Comparison of ENCODE assay signal across 1 cellular context in genomic region chr14:53701108-53701875, GRCh38.
A peak's percentile ranks its signal among the peaks of the same experiment; 100 is the strongest.
TF ChIP-seq lines count a peak whose summit lies in the region.

No MANE protein-coding gene starts in this region.

TF ChIP-seq in GM12878, 131 proteins besides CTCF, POLR2A, EP300 and RAD21 (continued from another document and continues in another):
- TF ChIP-seq, protein P1, sequence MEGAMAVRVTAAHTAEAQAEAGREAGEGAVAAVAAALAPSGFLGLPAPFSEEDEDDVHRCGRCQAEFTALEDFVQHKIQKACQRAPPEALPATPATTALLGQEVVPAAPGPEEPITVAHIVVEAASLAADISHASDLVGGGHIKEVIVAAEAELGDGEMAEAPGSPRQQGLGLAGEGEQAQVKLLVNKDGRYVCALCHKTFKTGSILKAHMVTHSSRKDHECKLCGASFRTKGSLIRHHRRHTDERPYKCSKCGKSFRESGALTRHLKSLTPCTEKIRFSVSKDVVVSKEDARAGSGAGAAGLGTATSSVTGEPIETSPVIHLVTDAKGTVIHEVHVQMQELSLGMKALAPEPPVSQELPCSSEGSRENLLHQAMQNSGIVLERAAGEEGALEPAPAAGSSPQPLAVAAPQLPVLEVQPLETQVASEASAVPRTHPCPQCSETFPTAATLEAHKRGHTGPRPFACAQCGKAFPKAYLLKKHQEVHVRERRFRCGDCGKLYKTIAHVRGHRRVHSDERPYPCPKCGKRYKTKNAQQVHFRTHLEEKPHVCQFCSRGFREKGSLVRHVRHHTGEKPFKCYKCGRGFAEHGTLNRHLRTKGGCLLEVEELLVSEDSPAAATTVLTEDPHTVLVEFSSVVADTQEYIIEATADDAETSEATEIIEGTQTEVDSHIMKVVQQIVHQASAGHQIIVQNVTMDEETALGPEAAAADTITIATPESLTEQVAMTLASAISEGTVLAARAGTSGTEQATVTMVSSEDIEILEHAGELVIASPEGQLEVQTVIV (IDR thresholded peaks at IDR 0.05; ENCODE audit: borderline replicate concordance, partially characterized antibody): no peak
- no peak for TF ChIP-seq ZNF622 (IDR thresholded peaks at IDR 0.05)
- peak; percentile 79 for TF ChIP-seq NFIC (IDR thresholded peaks at IDR 0.05; ENCODE audit: low read depth, low read length)
- TF ChIP-seq ZSCAN29 (IDR thresholded peaks at IDR 0.05): no peak
- no peak for TF ChIP-seq PBX3 (IDR thresholded peaks at IDR 0.05; ENCODE audit: insufficient replicate concordance, low read depth, low read length)
- TF ChIP-seq PAX5 (IDR thresholded peaks at IDR 0.05; ENCODE audit: borderline replicate concordance, low read depth, low read length): no peak; the same call in 1 of the 2 replicates
- TF ChIP-seq SUZ12 (IDR thresholded peaks at IDR 0.05; ENCODE audit: unreplicated experiment): no peak
- no peak for TF ChIP-seq ZBTB11 (CRISPR knock-in tag; IDR thresholded peaks at IDR 0.05)
- no peak for TF ChIP-seq KDM1A (IDR thresholded peaks at IDR 0.05; ENCODE audit: borderline replicate concordance)
- TF ChIP-seq RCOR1 (conservative IDR thresholded peaks at IDR 0.05; ENCODE audit: low read depth, low read length): no peak
- no peak for TF ChIP-seq FOS (IDR thresholded peaks at IDR 0.05; ENCODE audit: borderline replicate concordance, extremely low read depth, insufficient read length)
- no peak for TF ChIP-seq ZNF207 (IDR thresholded peaks at IDR 0.05; ENCODE audit: borderline replicate concordance)
- TF ChIP-seq, protein P2, sequence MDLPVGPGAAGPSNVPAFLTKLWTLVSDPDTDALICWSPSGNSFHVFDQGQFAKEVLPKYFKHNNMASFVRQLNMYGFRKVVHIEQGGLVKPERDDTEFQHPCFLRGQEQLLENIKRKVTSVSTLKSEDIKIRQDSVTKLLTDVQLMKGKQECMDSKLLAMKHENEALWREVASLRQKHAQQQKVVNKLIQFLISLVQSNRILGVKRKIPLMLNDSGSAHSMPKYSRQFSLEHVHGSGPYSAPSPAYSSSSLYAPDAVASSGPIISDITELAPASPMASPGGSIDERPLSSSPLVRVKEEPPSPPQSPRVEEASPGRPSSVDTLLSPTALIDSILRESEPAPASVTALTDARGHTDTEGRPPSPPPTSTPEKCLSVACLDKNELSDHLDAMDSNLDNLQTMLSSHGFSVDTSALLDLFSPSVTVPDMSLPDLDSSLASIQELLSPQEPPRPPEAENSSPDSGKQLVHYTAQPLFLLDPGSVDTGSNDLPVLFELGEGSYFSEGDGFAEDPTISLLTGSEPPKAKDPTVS (IDR thresholded peaks at IDR 0.05; ENCODE audit: low read depth, low read length): no peak
- no peak for TF ChIP-seq NKRF (conservative IDR thresholded peaks at IDR 0.05)
- no peak for TF ChIP-seq TARDBP (IDR thresholded peaks at IDR 0.05; ENCODE audit: borderline replicate concordance)
- TF ChIP-seq, protein P3, sequence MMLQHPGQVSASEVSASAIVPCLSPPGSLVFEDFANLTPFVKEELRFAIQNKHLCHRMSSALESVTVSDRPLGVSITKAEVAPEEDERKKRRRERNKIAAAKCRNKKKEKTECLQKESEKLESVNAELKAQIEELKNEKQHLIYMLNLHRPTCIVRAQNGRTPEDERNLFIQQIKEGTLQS (IDR thresholded peaks at IDR 0.05; ENCODE audit: borderline replicate concordance, extremely low read depth, low read depth, low read length): no peak
- TF ChIP-seq GABPA (IDR thresholded peaks at IDR 0.05; ENCODE audit: low read depth): no peak
- TF ChIP-seq ESRRA (IDR thresholded peaks at IDR 0.05; ENCODE audit: low read length): no peak
- TF ChIP-seq, protein P4, sequence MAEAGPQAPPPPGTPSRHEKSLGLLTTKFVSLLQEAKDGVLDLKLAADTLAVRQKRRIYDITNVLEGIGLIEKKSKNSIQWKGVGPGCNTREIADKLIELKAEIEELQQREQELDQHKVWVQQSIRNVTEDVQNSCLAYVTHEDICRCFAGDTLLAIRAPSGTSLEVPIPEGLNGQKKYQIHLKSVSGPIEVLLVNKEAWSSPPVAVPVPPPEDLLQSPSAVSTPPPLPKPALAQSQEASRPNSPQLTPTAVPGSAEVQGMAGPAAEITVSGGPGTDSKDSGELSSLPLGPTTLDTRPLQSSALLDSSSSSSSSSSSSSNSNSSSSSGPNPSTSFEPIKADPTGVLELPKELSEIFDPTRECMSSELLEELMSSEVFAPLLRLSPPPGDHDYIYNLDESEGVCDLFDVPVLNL (IDR thresholded peaks at IDR 0.05; ENCODE audit: low read depth, low read length): no peak
- TF ChIP-seq GATAD2B (conservative IDR thresholded peaks at IDR 0.05; ENCODE audit: low read depth): no peak
- peak; percentile 70; the same call in 1 of the 2 replicates for TF ChIP-seq FOXM1 (IDR thresholded peaks at IDR 0.05; ENCODE audit: low read depth, low read length)
- TF ChIP-seq ZNF217 (IDR thresholded peaks at IDR 0.05): peak; percentile 51; the same call in 1 of the 2 replicates
- TF ChIP-seq NR2C1 (IDR thresholded peaks at IDR 0.05): no peak
- TF ChIP-seq POU2F2 (IDR thresholded peaks at IDR 0.05; ENCODE audit: borderline replicate concordance, low read depth, low read length): no peak
- TF ChIP-seq CBFB (IDR thresholded peaks at IDR 0.05; ENCODE audit: low read depth): peak; percentile 56
- peak; percentile 93 to 95; a peak in 3 of 4 replicates for TF ChIP-seq IKZF2 (IDR thresholded peaks at IDR 0.05)
- no peak for TF ChIP-seq RB1 (IDR thresholded peaks at IDR 0.05; ENCODE audit: borderline replicate concordance)
- no peak for TF ChIP-seq SREBF1 (IDR thresholded peaks at IDR 0.05; ENCODE audit: low read length)
- TF ChIP-seq LARP7 (IDR thresholded peaks at IDR 0.05): no peak
- TF ChIP-seq, protein P5, sequence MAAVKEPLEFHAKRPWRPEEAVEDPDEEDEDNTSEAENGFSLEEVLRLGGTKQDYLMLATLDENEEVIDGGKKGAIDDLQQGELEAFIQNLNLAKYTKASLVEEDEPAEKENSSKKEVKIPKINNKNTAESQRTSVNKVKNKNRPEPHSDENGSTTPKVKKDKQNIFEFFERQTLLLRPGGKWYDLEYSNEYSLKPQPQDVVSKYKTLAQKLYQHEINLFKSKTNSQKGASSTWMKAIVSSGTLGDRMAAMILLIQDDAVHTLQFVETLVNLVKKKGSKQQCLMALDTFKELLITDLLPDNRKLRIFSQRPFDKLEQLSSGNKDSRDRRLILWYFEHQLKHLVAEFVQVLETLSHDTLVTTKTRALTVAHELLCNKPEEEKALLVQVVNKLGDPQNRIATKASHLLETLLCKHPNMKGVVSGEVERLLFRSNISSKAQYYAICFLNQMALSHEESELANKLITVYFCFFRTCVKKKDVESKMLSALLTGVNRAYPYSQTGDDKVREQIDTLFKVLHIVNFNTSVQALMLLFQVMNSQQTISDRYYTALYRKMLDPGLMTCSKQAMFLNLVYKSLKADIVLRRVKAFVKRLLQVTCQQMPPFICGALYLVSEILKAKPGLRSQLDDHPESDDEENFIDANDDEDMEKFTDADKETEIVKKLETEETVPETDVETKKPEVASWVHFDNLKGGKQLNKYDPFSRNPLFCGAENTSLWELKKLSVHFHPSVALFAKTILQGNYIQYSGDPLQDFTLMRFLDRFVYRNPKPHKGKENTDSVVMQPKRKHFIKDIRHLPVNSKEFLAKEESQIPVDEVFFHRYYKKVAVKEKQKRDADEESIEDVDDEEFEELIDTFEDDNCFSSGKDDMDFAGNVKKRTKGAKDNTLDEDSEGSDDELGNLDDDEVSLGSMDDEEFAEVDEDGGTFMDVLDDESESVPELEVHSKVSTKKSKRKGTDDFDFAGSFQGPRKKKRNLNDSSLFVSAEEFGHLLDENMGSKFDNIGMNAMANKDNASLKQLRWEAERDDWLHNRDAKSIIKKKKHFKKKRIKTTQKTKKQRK (IDR thresholded peaks at IDR 0.05; ENCODE audit: low read depth, low read length): no peak
- TF ChIP-seq, protein P6, sequence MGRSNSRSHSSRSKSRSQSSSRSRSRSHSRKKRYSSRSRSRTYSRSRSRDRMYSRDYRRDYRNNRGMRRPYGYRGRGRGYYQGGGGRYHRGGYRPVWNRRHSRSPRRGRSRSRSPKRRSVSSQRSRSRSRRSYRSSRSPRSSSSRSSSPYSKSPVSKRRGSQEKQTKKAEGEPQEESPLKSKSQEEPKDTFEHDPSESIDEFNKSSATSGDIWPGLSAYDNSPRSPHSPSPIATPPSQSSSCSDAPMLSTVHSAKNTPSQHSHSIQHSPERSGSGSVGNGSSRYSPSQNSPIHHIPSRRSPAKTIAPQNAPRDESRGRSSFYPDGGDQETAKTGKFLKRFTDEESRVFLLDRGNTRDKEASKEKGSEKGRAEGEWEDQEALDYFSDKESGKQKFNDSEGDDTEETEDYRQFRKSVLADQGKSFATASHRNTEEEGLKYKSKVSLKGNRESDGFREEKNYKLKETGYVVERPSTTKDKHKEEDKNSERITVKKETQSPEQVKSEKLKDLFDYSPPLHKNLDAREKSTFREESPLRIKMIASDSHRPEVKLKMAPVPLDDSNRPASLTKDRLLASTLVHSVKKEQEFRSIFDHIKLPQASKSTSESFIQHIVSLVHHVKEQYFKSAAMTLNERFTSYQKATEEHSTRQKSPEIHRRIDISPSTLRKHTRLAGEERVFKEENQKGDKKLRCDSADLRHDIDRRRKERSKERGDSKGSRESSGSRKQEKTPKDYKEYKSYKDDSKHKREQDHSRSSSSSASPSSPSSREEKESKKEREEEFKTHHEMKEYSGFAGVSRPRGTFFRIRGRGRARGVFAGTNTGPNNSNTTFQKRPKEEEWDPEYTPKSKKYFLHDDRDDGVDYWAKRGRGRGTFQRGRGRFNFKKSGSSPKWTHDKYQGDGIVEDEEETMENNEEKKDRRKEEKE (IDR thresholded peaks at IDR 0.05): no peak
- no peak for TF ChIP-seq JUND (IDR thresholded peaks at IDR 0.05; ENCODE audit: low read depth, low read length)
- no peak for TF ChIP-seq NFXL1 (IDR thresholded peaks at IDR 0.05; ENCODE audit: borderline replicate concordance)
- no peak for TF ChIP-seq ZNF274 (IDR thresholded peaks at IDR 0.05; ENCODE audit: insufficient read depth, insufficient read length)
- no peak for TF ChIP-seq EGR1 (IDR thresholded peaks at IDR 0.05; ENCODE audit: borderline replicate concordance in 1 of 2, low read depth in 2 of 2, low read length in 2 of 2)
- no peak for TF ChIP-seq SMAD5 (IDR thresholded peaks at IDR 0.05; ENCODE audit: low read depth)
- peak; percentile 93 for TF ChIP-seq MLLT1 (IDR thresholded peaks at IDR 0.05)
- TF ChIP-seq, protein P7, sequence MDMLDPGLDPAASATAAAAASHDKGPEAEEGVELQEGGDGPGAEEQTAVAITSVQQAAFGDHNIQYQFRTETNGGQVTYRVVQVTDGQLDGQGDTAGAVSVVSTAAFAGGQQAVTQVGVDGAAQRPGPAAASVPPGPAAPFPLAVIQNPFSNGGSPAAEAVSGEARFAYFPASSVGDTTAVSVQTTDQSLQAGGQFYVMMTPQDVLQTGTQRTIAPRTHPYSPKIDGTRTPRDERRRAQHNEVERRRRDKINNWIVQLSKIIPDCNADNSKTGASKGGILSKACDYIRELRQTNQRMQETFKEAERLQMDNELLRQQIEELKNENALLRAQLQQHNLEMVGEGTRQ (IDR thresholded peaks at IDR 0.05; ENCODE audit: borderline replicate concordance, low read depth, low read length): no peak
- no peak for TF ChIP-seq CBX3 (IDR thresholded peaks at IDR 0.05; ENCODE audit: borderline replicate concordance, low read depth)
- no peak for TF ChIP-seq IRF4 (IDR thresholded peaks at IDR 0.05; ENCODE audit: low read depth, low read length)
